ENCODE assay signal across 8 cellular contexts in genomic region chr6:37820713-37821069, GRCh38. TPM values are rescaled to one million over a fixed set of nuclear protein-coding genes. Genes with fewer than 3 reads are reported as not detected.
DNase-seq lines count a peak whose midpoint lies in the region; ATAC-seq and TF ChIP-seq lines count a peak whose summit lies in the region.

No MANE protein-coding gene starts in this region.

- intact Hi-C loops in dendritic cell treated with granulocyte-macrophage colony-stimulating factor and Interleukin-4, amounts not matched to agents 40 ng/mL and 50 ng/mL, for 4 days (cut with micrococcal nuclease): no loop called here

- no peak overlapping the region for H2AFZ ChIP-seq in Loucy (ENCODE audit: low read length)

- H3K27ac Mint-ChIP-seq in dendritic cell treated with granulocyte-macrophage colony-stimulating factor and Interleukin-4, amounts not matched to agents 40 ng/mL and 50 ng/mL, for 4 days: peak overlapping the region; percentile 99
- H3K27ac Mint-ChIP-seq in naive thymus-derived CD8-positive, alpha-beta T cell: peak overlapping the region; percentile 60 to 96 (median 92)

- H3K36me3 ChIP-seq in Loucy (ENCODE audit: insufficient read depth, low read length): no peaks in the 10 kb centered on the region

- H3K9ac ChIP-seq in Loucy (ENCODE audit: low read depth, low read length, poor library complexity, severe bottlenecking): peak overlapping the region; percentile 87

- peaks cover 61% of the 10 kb centered on the region for H3K4me1 ChIP-seq in Loucy (ENCODE audit: insufficient read depth, low read length, poor library complexity, severe bottlenecking)

- DNase-seq in naive thymus-derived CD8-positive, alpha-beta T cell: peak in 3 of 10 donors; percentile 5 to 16 (median 13)
- DNase-seq in CD1c-positive myeloid dendritic cell (ENCODE audit: extremely low spot score) (no peak), KG1 (lab: John Stamatoyannopoulos, UW) (no peak)
- no peak for DNase-seq in stimulated activated CD8-positive, alpha-beta memory T cell treated with anti-CD3 and anti-CD28 coated beads, Interleukin-4, amount 100 ng/mL, for 48 hours

- H3K4me1 Mint-ChIP-seq in dendritic cell treated with granulocyte-macrophage colony-stimulating factor and Interleukin-4, amounts not matched to agents 40 ng/mL and 50 ng/mL, for 4 days (ENCODE audit: low read depth): peaks cover 46% of the 10 kb centered on the region
- H3K4me1 Mint-ChIP-seq in naive thymus-derived CD8-positive, alpha-beta T cell: peaks cover 24 to 76% (median 67%) of the 10 kb centered on the region in 4 donors

- H3K9me3 Mint-ChIP-seq in dendritic cell treated with granulocyte-macrophage colony-stimulating factor and Interleukin-4, amounts not matched to agents 40 ng/mL and 50 ng/mL, for 4 days: no peaks in the 10 kb centered on the region
- H3K9me3 Mint-ChIP-seq in naive thymus-derived CD8-positive, alpha-beta T cell: no peaks in the 10 kb centered on the region

- no peaks in the 10 kb centered on the region for H3K27me3 ChIP-seq in Loucy (ENCODE audit: insufficient read depth, low read length, poor library complexity, severe bottlenecking)

- ATAC-seq in naive thymus-derived CD8-positive, alpha-beta T cell: no peak
- ATAC-seq in HG03354 (IDR thresholded peaks at IDR 0.05; ENCODE audit: poor library complexity, severe bottlenecking, unreplicated experiment): no peak

- H3K4me2 ChIP-seq in Loucy (ENCODE audit: low read depth, low read length, poor library complexity, severe bottlenecking): peak overlapping the region; percentile 100

- H3K27me3 Mint-ChIP-seq in dendritic cell treated with granulocyte-macrophage colony-stimulating factor and Interleukin-4, amounts not matched to agents 40 ng/mL and 50 ng/mL, for 4 days: no peaks in the 10 kb centered on the region
- peaks cover 0 to 1% (median 0%) of the 10 kb centered on the region in 5 donors for H3K27me3 Mint-ChIP-seq in naive thymus-derived CD8-positive, alpha-beta T cell

- no peaks in the 10 kb centered on the region for H3K9me2 ChIP-seq in Loucy (replicated peaks; ENCODE audit: low read depth, low read length)

- no peaks in the 10 kb centered on the region for H3F3A ChIP-seq in Loucy (ENCODE audit: low read depth)

- TF ChIP-seq CTCF in C4-2B (conservative IDR thresholded peaks at IDR 0.05): no peak
- no peak for TF ChIP-seq CTCF in Loucy (conservative IDR thresholded peaks at IDR 0.05; ENCODE audit: low read length)

- peaks cover 69% of the 10 kb centered on the region for H3K79me2 ChIP-seq in Loucy (ENCODE audit: insufficient read depth, low read length)

- peaks cover 52% of the 10 kb centered on the region for H4K20me1 ChIP-seq in Loucy (ENCODE audit: insufficient read depth, low read length, poor library complexity, severe bottlenecking)

- POLR2A ChIA-PET in naive thymus-derived CD8-positive, alpha-beta T cell (lab: Charles Lee): interaction anchor here (1.2 to 3.3 kb wide), 3 partner anchors 10 to 304 kb away, joined by 3 to 15 read pairs (median 14); no protein-coding TSS in a partner anchor

- peaks cover 22% of the 10 kb centered on the region for H3K36me3 Mint-ChIP-seq in dendritic cell treated with granulocyte-macrophage colony-stimulating factor and Interleukin-4, amounts not matched to agents 40 ng/mL and 50 ng/mL, for 4 days (ENCODE audit: low read depth)
- no peaks in the 10 kb centered on the region for H3K36me3 Mint-ChIP-seq in naive thymus-derived CD8-positive, alpha-beta T cell

- peak overlapping the region; percentile 80 for H3K4me3 ChIP-seq in Loucy (ENCODE audit: low read length, poor library complexity, severe bottlenecking)

- H3K27ac ChIP-seq in C4-2B: peak overlapping the region; percentile 93

- no peaks in the 10 kb centered on the region for H3K9me3 ChIP-seq in Loucy (ENCODE audit: insufficient read depth, low read depth, low read length)

- peak overlapping the region; percentile 77 for H3K4me3 Mint-ChIP-seq in dendritic cell treated with granulocyte-macrophage colony-stimulating factor and Interleukin-4, amounts not matched to agents 40 ng/mL and 50 ng/mL, for 4 days
- peak overlapping the region; percentile 85 to 96 (median 93) for H3K4me3 Mint-ChIP-seq in naive thymus-derived CD8-positive, alpha-beta T cell

RNA-seq across cellular contexts. Expression of gene ZFAND3, which starts 1.2 kb away (rescaled TPM):
- total RNA-seq in naive thymus-derived CD8-positive, alpha-beta T cell: 10 to 100 TPM; 32.8 to 33.8 TPM
- 1 to 10 TPM; 3.7 to 4.5 (median 3.8) TPM for polyA plus RNA-seq in naive thymus-derived CD8-positive, alpha-beta T cell
